ENCODE assay signal across 1 cellular context in genomic region chr1:205382990-205383389, GRCh38.
TF ChIP-seq lines count a peak whose summit lies in the region.

No MANE protein-coding gene starts in this region.

TF ChIP-seq in HepG2, 621 proteins besides CTCF, POLR2A, EP300 and RAD21 (continued from another document):
- TF ChIP-seq ARID5B (CRISPR knock-in tag; IDR thresholded peaks at IDR 0.05) (0 out of 2 replicates have a peak, but pooled peaks have one; percentile 12), ZNF770 (CRISPR knock-in tag; IDR thresholded peaks at IDR 0.05) (peak; percentile 90)
